ENCODE assay signal across 8 cellular contexts in genomic region chr7:43869898-43870240, GRCh38. TPM values are rescaled to one million over a fixed set of nuclear protein-coding genes. Genes with fewer than 3 reads are reported as not detected.
DNase-seq lines count a peak whose midpoint lies in the region; ATAC-seq and TF ChIP-seq lines count a peak whose summit lies in the region.

No MANE protein-coding gene starts in this region.

- peak overlapping the region; percentile 76 for H3K4me3 Mint-ChIP-seq in activated T-cell treated with anti-CD3 and anti-CD28 coated beads, Interleukin-2, amount 50 U/mL, for 4 hours
- peak overlapping the region; percentile 93 for H3K4me3 Mint-ChIP-seq in activated B cell treated with CpG ODN at 0.5 μM for 24 hours

- peaks cover 24% of the 10 kb centered on the region for H3K36me3 Mint-ChIP-seq in activated T-cell treated with anti-CD3 and anti-CD28 coated beads, Interleukin-2, amount 50 U/mL, for 4 hours (ENCODE audit: insufficient read depth)
- H3K36me3 Mint-ChIP-seq in activated B cell treated with CpG ODN at 0.5 μM for 24 hours (ENCODE audit: low read depth) = peaks cover 35% of the 10 kb centered on the region

- H3K27ac ChIP-seq in HL-60 (replicated peaks) = peak overlapping the region; percentile 87
- H3K27ac ChIP-seq in osteoblast (ENCODE audit: low read depth, low read length) = peak overlapping the region; percentile 100

- POLR2A ChIA-PET in activated B cell treated with CpG ODN at 0.5 μM for 24 hours (lab: Charles Lee) = interaction anchor here (0.6 to 2.0 kb wide), 14 partner anchors 13 to 981 kb away, joined by 3 to 16 read pairs (median 4); partner anchors contain the start of genes COA1, MRPL32, PSMA2 and STK17A

- H3K79me2 ChIP-seq in osteoblast (ENCODE audit: insufficient read depth, low read length) = peaks cover 16% of the 10 kb centered on the region

- TF ChIP-seq CTCF in HL-60 (IDR thresholded peaks at IDR 0.05; ENCODE audit: insufficient read depth, low read length) = no peak
- TF ChIP-seq CTCF in activated B cell treated with CpG ODN at 0.5 μM for 24 hours (IDR thresholded peaks at IDR 0.05) = no peak
- TF ChIP-seq CTCF in osteoblast (IDR thresholded peaks at IDR 0.05; ENCODE audit: extremely low read depth, low read depth, low read length) = no peak

- H2AFZ ChIP-seq in osteoblast (ENCODE audit: low read length) = peak overlapping the region; percentile 13

- H3K36me3 ChIP-seq in osteoblast (ENCODE audit: insufficient read depth, low read length) = peaks cover 23% of the 10 kb centered on the region

- no peaks in the 10 kb centered on the region for H3K9me3 ChIP-seq in osteoblast (ENCODE audit: low read depth, low read length)

- peaks cover 3% of the 10 kb centered on the region for H4K20me1 ChIP-seq in osteoblast (ENCODE audit: insufficient read depth, low read length)

- peaks cover 44% of the 10 kb centered on the region for H3K4me1 ChIP-seq in osteoblast (ENCODE audit: insufficient read depth, low read length)

- H3K9me3 Mint-ChIP-seq in activated T-cell treated with anti-CD3 and anti-CD28 coated beads, Interleukin-2, amount 50 U/mL, for 4 hours = no peaks in the 10 kb centered on the region
- H3K9me3 Mint-ChIP-seq in activated B cell treated with CpG ODN at 0.5 μM for 24 hours = no peaks in the 10 kb centered on the region

- ATAC-seq in activated T-cell treated with anti-CD3 and anti-CD28 coated beads, Interleukin-2, amount 50 U/mL, for 4 hours = peak; percentile 11 to 13
- peak; percentile 14 for ATAC-seq in activated B cell treated with CpG ODN at 0.5 μM for 24 hours (ENCODE audit: low read depth)

- peaks cover 22% of the 10 kb centered on the region for H3K4me1 Mint-ChIP-seq in activated T-cell treated with anti-CD3 and anti-CD28 coated beads, Interleukin-2, amount 50 U/mL, for 4 hours (ENCODE audit: low read depth)
- H3K4me1 Mint-ChIP-seq in activated B cell treated with CpG ODN at 0.5 μM for 24 hours = peaks cover 21% of the 10 kb centered on the region

- peak overlapping the region; percentile 89 for H3K27ac Mint-ChIP-seq in activated B cell treated with CpG ODN at 0.5 μM for 24 hours

- intact Hi-C loops in activated B cell treated with CpG ODN at 0.5 μM for 24 hours (cut with micrococcal nuclease) = loop anchor here (1.0 to 10.0 kb wide), 6 partner anchors 31 to 1988 kb away; partner anchors contain the start of genes STK17A, UBE2D4 and URGCP

- H3K27me3 Mint-ChIP-seq in activated T-cell treated with anti-CD3 and anti-CD28 coated beads, Interleukin-2, amount 50 U/mL, for 4 hours (ENCODE audit: low read depth) = no peaks in the 10 kb centered on the region
- H3K27me3 Mint-ChIP-seq in activated B cell treated with CpG ODN at 0.5 μM for 24 hours = no peaks in the 10 kb centered on the region

- H3K4me2 ChIP-seq in osteoblast (ENCODE audit: insufficient read depth, low read length) = peak overlapping the region; percentile 97

- CTCF ChIA-PET in activated B cell treated with CpG ODN at 0.5 μM for 24 hours (lab: Charles Lee) = interaction anchor here (1.0 kb wide), 1 partner anchor 287 kb away, joined by 7 read pairs; the partner anchor contains the start of gene STK17A

- no peaks in the 10 kb centered on the region for H3K27me3 ChIP-seq in HL-60 (ENCODE audit: insufficient read depth, poor library complexity, severe bottlenecking)
- no peaks in the 10 kb centered on the region for H3K27me3 ChIP-seq in osteoblast (ENCODE audit: insufficient read depth, low read length)

- no peak for DNase-seq in activated T-cell treated with anti-CD3 and anti-CD28 coated beads, Interleukin-2, amount 50 U/mL, for 4 hours
- DNase-seq in activated T-cell treated with anti-CD3 and anti-CD28 coated beads for 4 hours = no peak
- peak; percentile 78 to 79 for DNase-seq in HL-60 (ENCODE audit: low read depth in 1 of 2, low spot score in 1 of 2)
- no peak for DNase-seq in activated B cell treated with CpG ODN at 0.5 μM for 24 hours
- peak; percentile 68 for DNase-seq in fibroblast of the conjunctiva (ENCODE audit: low read depth)
- peak; percentile 95 for DNase-seq in osteoblast (ENCODE audit: insufficient read length, low spot score, missing footprints)
- DNase-seq in germinal center (ENCODE audit: low spot score) = no peak
- DNase-seq in NCI-H187 treated with DMSO at 0.1 percent for 48 hours (lab: John Stamatoyannopoulos, UW) = no peak

- peak overlapping the region; percentile 92 for H3K4me3 ChIP-seq in HL-60 (replicated peaks; ENCODE audit: insufficient read depth, low read length)
- peak overlapping the region; percentile 78 for H3K4me3 ChIP-seq in osteoblast (ENCODE audit: insufficient read depth, low read length)

RNA-seq across cellular contexts. Expression of gene MRPS24, which starts 0.6 kb away (rescaled TPM):
- 100 to 1,000 TPM; 158 to 193 (median 184) TPM for total RNA-seq in activated T-cell treated with anti-CD3 and anti-CD28 coated beads, Interleukin-2, amount 50 U/mL, for 4 hours
- total RNA-seq in activated B cell treated with CpG ODN at 0.5 μM for 24 hours = 73.1 and 78.1 TPM in 2 replicates
- 69.0 and 93.7 TPM in 2 replicates for total RNA-seq in osteoblast

RNA-seq across cellular contexts. Expression of gene URGCP, which starts 36.5 kb away (rescaled TPM):
- 10 to 100 TPM; 31.7 to 32.6 (median 32.5) TPM for total RNA-seq in activated T-cell treated with anti-CD3 and anti-CD28 coated beads, Interleukin-2, amount 50 U/mL, for 4 hours
- total RNA-seq in activated B cell treated with CpG ODN at 0.5 μM for 24 hours (21.6 and 23.3 TPM in 2 replicates), osteoblast (28.9 and 30.4 TPM in 2 replicates)

RNA-seq across cellular contexts. Expression of gene UBE2D4, which starts 56.4 kb away (rescaled TPM):
- 10 to 100 TPM; 20.9 to 25.8 (median 22.7) TPM for total RNA-seq in activated T-cell treated with anti-CD3 and anti-CD28 coated beads, Interleukin-2, amount 50 U/mL, for 4 hours
- 18.9 and 19.6 TPM in 2 replicates for total RNA-seq in activated B cell treated with CpG ODN at 0.5 μM for 24 hours
- 19.2 and 22.1 TPM in 2 replicates for total RNA-seq in osteoblast

Comparison
In these comparisons a context has a peak if more than half of its experiments do, and no peak if none do; other contexts are left out.
1. DNase-seq: peak in HL-60 (2 of 2), fibroblast of the conjunctiva (single experiment) and osteoblast (single experiment); none in activated T-cell treated with anti-CD3 and anti-CD28 coated beads, Interleukin-2, amount 50 U/mL, for 4 hours (single experiment), activated T-cell treated with anti-CD3 and anti-CD28 coated beads for 4 hours (single experiment), activated B cell treated with CpG ODN at 0.5 μM for 24 hours (single experiment), germinal center (single experiment) and NCI-H187 treated with DMSO at 0.1 percent for 48 hours (single experiment).